1 cellular context compared by ENCODE assay signal in the genomic region with DNA sequence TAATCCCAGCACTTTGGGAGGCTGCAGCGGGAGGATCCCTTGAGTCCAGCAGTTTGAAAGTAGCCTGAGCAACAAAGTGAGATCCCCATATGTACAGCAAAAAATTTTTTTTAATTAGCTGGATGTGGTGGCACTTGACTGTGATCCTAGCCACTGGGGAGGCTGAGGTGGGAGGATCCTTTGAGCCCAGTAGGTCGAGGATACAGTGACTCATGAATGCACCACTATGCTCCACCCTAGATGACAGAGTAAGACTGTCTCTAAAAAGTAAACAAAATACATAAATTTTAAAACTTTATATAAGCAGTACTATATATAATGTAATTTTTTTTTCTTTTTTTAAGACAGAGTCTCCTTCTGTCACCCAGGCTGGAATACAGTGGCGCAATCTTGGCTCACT.
TF ChIP-seq lines count a peak whose summit lies in the region.

No MANE protein-coding gene starts in this region.

TF ChIP-seq in K562, 482 proteins besides CTCF, POLR2A, EP300 and RAD21 (continued from another document):
- no peak for TF ChIP-seq MITF (IDR thresholded peaks at IDR 0.05)
